Comparison of ENCODE assay signal across 10 cellular contexts in the genomic region with DNA sequence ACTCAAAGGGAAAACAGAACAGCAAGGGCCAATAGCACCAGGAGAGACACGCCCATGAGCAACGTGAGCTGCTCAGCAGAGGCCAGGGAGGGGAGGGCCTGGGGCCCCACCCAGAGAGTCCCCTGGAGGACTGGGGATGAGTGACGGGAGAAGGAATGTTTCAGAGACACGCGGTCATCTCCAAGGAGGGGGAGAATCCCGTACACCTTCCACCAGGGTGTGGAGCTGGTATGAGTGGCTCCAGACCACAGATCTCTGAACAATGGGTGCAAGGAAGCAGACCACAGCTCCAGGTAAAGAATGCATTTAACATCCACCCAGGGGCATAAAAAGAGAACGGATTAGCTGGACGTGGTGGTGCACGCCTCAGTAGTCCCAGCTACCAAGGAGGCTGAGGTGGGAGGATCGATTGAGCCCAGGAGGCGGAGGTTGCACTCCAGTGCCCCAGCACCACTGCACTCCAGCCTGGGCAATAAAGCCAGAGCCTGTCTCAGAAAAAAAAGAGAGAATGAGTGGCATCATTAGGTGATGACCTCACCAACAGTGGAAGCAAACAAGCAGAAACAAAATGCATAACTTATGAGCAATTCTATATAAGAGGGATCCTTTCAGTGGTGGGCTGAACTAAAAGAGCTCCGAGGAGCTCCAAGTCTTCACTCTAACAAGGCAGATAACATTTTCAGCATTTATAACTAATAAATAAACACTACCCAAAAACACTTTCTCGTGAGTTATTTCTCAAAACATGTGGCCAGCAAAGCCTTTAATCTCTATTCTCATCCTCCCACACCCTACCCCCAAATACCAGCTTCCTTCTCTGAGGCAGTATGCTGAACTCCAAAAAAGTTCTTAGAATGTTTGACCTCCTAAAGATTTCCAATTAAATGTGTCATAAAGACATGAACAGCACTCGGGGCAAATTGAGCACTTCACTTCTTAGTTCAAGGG. TPM values are rescaled to one million over a fixed set of nuclear protein-coding genes. Genes with fewer than 3 reads are reported as not detected.
DNase-seq lines count a peak whose midpoint lies in the region; ATAC-seq and TF ChIP-seq lines count a peak whose summit lies in the region.
"Had no signal": no experiment of that assay in that cellular context is flagged by ENCODE, and none has a peak within 500 bp of the region (broad histone marks: within the 10 kb centered on the region; RNA-seq: fewer than 3 reads in every experiment).

No MANE protein-coding gene starts in this region.

- peak overlapping the region; percentile 49 for H3K27ac ChIP-seq in RWPE2 (ENCODE audit: poor library complexity, severe bottlenecking)

- H3K4me1 Mint-ChIP-seq in stimulated activated naive CD8-positive, alpha-beta T cell treated with anti-CD3 and anti-CD28 coated beads, Interleukin-15, amount 100 ng/mL, for 72 hours: peaks cover 66% of the 10 kb centered on the region

- peak; percentile 78 for ATAC-seq in RWPE2 (ENCODE audit: low read depth)
- no peak for ATAC-seq in stimulated activated naive CD8-positive, alpha-beta T cell treated with anti-CD3 and anti-CD28 coated beads, Interleukin-15, amount 100 ng/mL, for 72 hours
- ATAC-seq in GM19328 (IDR thresholded peaks at IDR 0.05; ENCODE audit: unreplicated experiment): no peak
- no peak for ATAC-seq in HG03095 (IDR thresholded peaks at IDR 0.05; ENCODE audit: unreplicated experiment)

- H3K27me3 ChIP-seq in RWPE2 (ENCODE audit: insufficient read depth, poor library complexity, severe bottlenecking): no peaks in the 10 kb centered on the region

- H3K27ac Mint-ChIP-seq in stimulated activated naive CD8-positive, alpha-beta T cell treated with anti-CD3 and anti-CD28 coated beads, Interleukin-15, amount 100 ng/mL, for 72 hours: no peak overlapping the region

- H3K4me3 Mint-ChIP-seq in stimulated activated naive CD8-positive, alpha-beta T cell treated with anti-CD3 and anti-CD28 coated beads, Interleukin-15, amount 100 ng/mL, for 72 hours: no peak overlapping the region

- H3K36me3 ChIP-seq in RWPE2 (ENCODE audit: low read depth): 0 out of 2 replicates have a peak, but pooled peaks cover 2% of the 10 kb centered on the region

- H3K9me3 Mint-ChIP-seq in stimulated activated naive CD8-positive, alpha-beta T cell treated with anti-CD3 and anti-CD28 coated beads, Interleukin-15, amount 100 ng/mL, for 72 hours: no peaks in the 10 kb centered on the region

- peak; percentile 37 for DNase-seq in Daoy (ENCODE audit: low read depth)
- DNase-seq in RWPE2 (ENCODE audit: low spot score): no peak
- peak; percentile 58 for DNase-seq in fibroblast of mammary gland (ENCODE audit: low read depth)
- DNase-seq in renal cortical epithelial cell (ENCODE audit: low read depth): peak; percentile 82
- no peak for DNase-seq in iPS-NIHi11 (ENCODE audit: low spot score)
- no peak for DNase-seq in stimulated activated naive CD8-positive, alpha-beta T cell treated with anti-CD3 and anti-CD28 coated beads, Interleukin-15, amount 100 ng/mL, for 72 hours
- DNase-seq: activated T-cell treated with anti-CD3 and anti-CD28 coated beads, Interleukin-2, amount 50 U/mL, for 1 hour; NCI-H526 treated with DMSO at 0.1 percent for 48 hours had no signal

- H3K9me3 ChIP-seq in RWPE2 (ENCODE audit: severe bottlenecking): no peaks in the 10 kb centered on the region

- no peaks in the 10 kb centered on the region for H3K27me3 Mint-ChIP-seq in stimulated activated naive CD8-positive, alpha-beta T cell treated with anti-CD3 and anti-CD28 coated beads, Interleukin-15, amount 100 ng/mL, for 72 hours

- TF ChIP-seq CTCF in RWPE2 (IDR thresholded peaks at IDR 0.05; ENCODE audit: poor library complexity, severe bottlenecking) (no peak), fibroblast of mammary gland (conservative IDR thresholded peaks at IDR 0.05; ENCODE audit: control insufficient read depth, insufficient read depth, low read depth, low read length) (no peak)

- no peak overlapping the region for H3K4me3 ChIP-seq in RWPE2 (ENCODE audit: severe bottlenecking)
- no peak overlapping the region for H3K4me3 ChIP-seq in fibroblast of mammary gland (ENCODE audit: control insufficient read depth, low read depth, low read length)

- peaks cover 31% of the 10 kb centered on the region for H3K4me1 ChIP-seq in RWPE2 (ENCODE audit: insufficient read depth, poor library complexity, severe bottlenecking)

RNA-seq across cellular contexts. Expression of a gene that starts 12.5 kb away (rescaled TPM):
- 155 and 187 TPM in 2 replicates for total RNA-seq in Daoy (2014; rRNA removed; shearing (Covaris generic))
- total RNA-seq in renal cortical epithelial cell: 787 and 1,464 TPM in 2 replicates

Comparison
In these comparisons a context has a peak if more than half of its experiments do, and no peak if none do; other contexts are left out.
1. DNase-seq: peak in Daoy (single experiment), fibroblast of mammary gland (single experiment) and renal cortical epithelial cell (single experiment); none in RWPE2 (single experiment), iPS-NIHi11 (single experiment) and stimulated activated naive CD8-positive, alpha-beta T cell treated with anti-CD3 and anti-CD28 coated beads, Interleukin-15, amount 100 ng/mL, for 72 hours (0 of 2).